In the genomic region with DNA sequence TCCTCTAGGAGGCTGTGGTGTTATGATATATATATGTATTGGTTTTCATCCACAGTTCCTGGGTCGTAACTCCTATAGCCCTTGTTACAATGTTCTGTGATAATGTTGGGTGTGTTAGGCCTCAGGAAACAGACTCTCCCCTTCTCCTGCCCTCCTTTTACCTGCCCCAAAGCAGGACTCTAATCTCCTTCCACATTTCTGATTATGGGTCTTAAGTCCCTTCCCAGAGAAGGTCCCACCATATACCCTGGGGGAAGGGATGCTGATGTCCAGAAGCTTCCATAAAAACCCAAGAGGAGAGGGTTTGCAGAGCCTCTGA, we compare ENCODE assay signal across 8 cellular contexts. TPM values are rescaled to one million over a fixed set of nuclear protein-coding genes. Genes with fewer than 3 reads are reported as not detected.
DNase-seq lines count a peak whose midpoint lies in the region; ATAC-seq and TF ChIP-seq lines count a peak whose summit lies in the region.

No MANE protein-coding gene starts in this region.

- H2BK12ac ChIP-seq in neuronal stem cell (ENCODE audit: low read length) = no peak overlapping the region

- H2BK15ac ChIP-seq in neuronal stem cell (ENCODE audit: low read length) = no peak overlapping the region

- H3K9me3 Mint-ChIP-seq in CD4-positive, alpha-beta T cell = no peaks in the 10 kb centered on the region
- no peaks in the 10 kb centered on the region for H3K9me3 Mint-ChIP-seq in dendritic cell treated with granulocyte-macrophage colony-stimulating factor and Interleukin-4, amounts not matched to agents 40 ng/mL and 50 ng/mL, for 4 days

- H3K36me3 ChIP-seq in Karpas-422 (ENCODE audit: insufficient read depth, low read length) (peaks cover 50% of the 10 kb centered on the region), neuronal stem cell (replicated peaks in 1 of 2; ENCODE audit: control insufficient read depth in 2 of 2, insufficient read depth in 2 of 2, low read length in 2 of 2) (peaks cover 29 to 77% of the 10 kb centered on the region in 2 donors)

- H3K4me1 ChIP-seq in Karpas-422 (ENCODE audit: low read length) (peaks cover 33% of the 10 kb centered on the region), neuronal stem cell (ENCODE audit: control insufficient read depth in 2 of 2, insufficient read depth in 1 of 2, low read depth in 1 of 2, low read length in 2 of 2) (peaks cover 1 to 8% of the 10 kb centered on the region in 2 donors)

- CTCF ChIA-PET in CD4-positive, alpha-beta T cell (lab: Charles Lee) = interaction anchor here (0.6 to 2.8 kb wide), 30 partner anchors 9 to 1770 kb away, joined by 3 to 48 read pairs (median 5); a partner anchor contains a TSS

- H3K4me2 ChIP-seq in Karpas-422 (ENCODE audit: low read depth, low read length, poor library complexity, severe bottlenecking) (peak overlapping the region; percentile 68), neuronal stem cell (ENCODE audit: insufficient read depth, low read length, poor library complexity, severe bottlenecking) (no peak overlapping the region)

- H3K4me3 ChIP-seq in Karpas-422 (ENCODE audit: low read length) (peak overlapping the region; percentile 82; the same call in 1 of the 2 replicates), neuronal stem cell (ENCODE audit: low read length in 2 of 2) (peak overlapping the region in 1 of 2 donors; percentile 91)

- no peaks in the 10 kb centered on the region for H3K9me3 ChIP-seq in CD4-positive, alpha-beta T cell (ENCODE audit: control insufficient read depth, low read length)
- H3K9me3 ChIP-seq in Karpas-422 (ENCODE audit: low read length) = no peaks in the 10 kb centered on the region
- H3K9me3 ChIP-seq in neuronal stem cell (replicated peaks in 1 of 2; ENCODE audit: control insufficient read depth in 2 of 2, insufficient read depth in 1 of 2, low read depth in 1 of 2, low read length in 2 of 2) = no peaks in the 10 kb centered on the region

- intact Hi-C loops in CD4-positive, alpha-beta T cell (cut with DNase I, micrococcal nuclease) = loop anchor here (1.0 to 10.0 kb wide), 5 partner anchors 29 to 242 kb away; a partner anchor contains a TSS
- intact Hi-C loops in dendritic cell treated with granulocyte-macrophage colony-stimulating factor and Interleukin-4, amounts not matched to agents 40 ng/mL and 50 ng/mL, for 4 days (cut with micrococcal nuclease) = loop anchor here (1.0 to 2.0 kb wide), 3 partner anchors 20 to 47 kb away; a partner anchor contains a TSS

- no CpG with 5 or more reads among the region's 1 CpG for WGBS in neuronal stem cell (ENCODE audit: extremely low coverage in 2 of 2, insufficient read length in 2 of 2, insufficient replicate concordance in 1 of 2), 2 donors

- DNase-seq in CD4-positive, alpha-beta T cell = no peak
- no peak for DNase-seq in Karpas-422
- DNase-seq in neuronal stem cell (ENCODE audit: low spot score) = no peak
- DNase-seq in pons (ENCODE audit: low spot score) = no peak
- no peak for DNase-seq in RKO (ENCODE audit: low spot score)
- no peak for DNase-seq in NCI-H187 (lab: John Stamatoyannopoulos, UW)

- peaks cover 9% of the 10 kb centered on the region for H4K20me1 ChIP-seq in Karpas-422 (ENCODE audit: insufficient read depth, low read depth, low read length)

- H3K27me3 Mint-ChIP-seq in CD4-positive, alpha-beta T cell = no peaks in the 10 kb centered on the region
- no peaks in the 10 kb centered on the region for H3K27me3 Mint-ChIP-seq in dendritic cell treated with granulocyte-macrophage colony-stimulating factor and Interleukin-4, amounts not matched to agents 40 ng/mL and 50 ng/mL, for 4 days

- no peak overlapping the region for H3K4ac ChIP-seq in neuronal stem cell (ENCODE audit: low read length)

- peak overlapping the region; percentile 71 for H3K27ac ChIP-seq in CD4-positive, alpha-beta T cell (ENCODE audit: low read depth, low read length)
- peak overlapping the region; percentile 58 for H3K27ac ChIP-seq in Karpas-422 (ENCODE audit: low read length)
- H3K27ac ChIP-seq in neuronal stem cell (replicated peaks; ENCODE audit: low read length) = no peak overlapping the region

- peak overlapping the region; percentile 86 for H3K27ac Mint-ChIP-seq in CD4-positive, alpha-beta T cell
- H3K27ac Mint-ChIP-seq in dendritic cell treated with granulocyte-macrophage colony-stimulating factor and Interleukin-4, amounts not matched to agents 40 ng/mL and 50 ng/mL, for 4 days = peak overlapping the region; percentile 87

- H3K9ac ChIP-seq in Karpas-422 (ENCODE audit: low read length) (peak overlapping the region; percentile 59), neuronal stem cell (ENCODE audit: low read depth, low read length, poor library complexity) (peak overlapping the region; percentile 51)

- peak overlapping the region; percentile 89 for H3K4me3 Mint-ChIP-seq in CD4-positive, alpha-beta T cell
- peak overlapping the region; percentile 79 for H3K4me3 Mint-ChIP-seq in dendritic cell treated with granulocyte-macrophage colony-stimulating factor and Interleukin-4, amounts not matched to agents 40 ng/mL and 50 ng/mL, for 4 days

- H3K18ac ChIP-seq in neuronal stem cell (ENCODE audit: low read length) = no peak overlapping the region

- POLR2A ChIA-PET in CD4-positive, alpha-beta T cell (lab: Charles Lee) = interaction anchor here (0.6 to 2.8 kb wide), 6 partner anchors 20 to 247 kb away, joined by 3 to 37 read pairs (median 6); a partner anchor contains a TSS

- H3K36me3 Mint-ChIP-seq in CD4-positive, alpha-beta T cell (ENCODE audit: low read depth) = peaks cover 47% of the 10 kb centered on the region
- peaks cover 59% of the 10 kb centered on the region for H3K36me3 Mint-ChIP-seq in dendritic cell treated with granulocyte-macrophage colony-stimulating factor and Interleukin-4, amounts not matched to agents 40 ng/mL and 50 ng/mL, for 4 days (ENCODE audit: low read depth)

- no peak overlapping the region for H3K14ac ChIP-seq in neuronal stem cell (ENCODE audit: low read length)

- H3K79me2 ChIP-seq in Karpas-422 (ENCODE audit: low read length) = peaks cover 56% of the 10 kb centered on the region

- no peak overlapping the region for H4K91ac ChIP-seq in neuronal stem cell (ENCODE audit: low read depth, low read length, poor library complexity)

- no peak overlapping the region for H3K23ac ChIP-seq in neuronal stem cell (ENCODE audit: low read depth, low read length, poor library complexity)

- H4K8ac ChIP-seq in neuronal stem cell (ENCODE audit: low read depth, low read length) = no peak overlapping the region

- H3K9me2 ChIP-seq in Karpas-422 (replicated peaks; ENCODE audit: insufficient read depth, low read length) = no peaks in the 10 kb centered on the region

- ATAC-seq in CD4-positive, alpha-beta T cell (ENCODE audit: poor library complexity) = no peak
- no peak for ATAC-seq in GM21619 (IDR thresholded peaks at IDR 0.05; ENCODE audit: unreplicated experiment)

- H2BK5ac ChIP-seq in neuronal stem cell (ENCODE audit: low read length) = no peak overlapping the region

- no peak overlapping the region for H2AK5ac ChIP-seq in neuronal stem cell (ENCODE audit: low read depth, low read length)

- no peaks in the 10 kb centered on the region for H3K27me3 ChIP-seq in CD4-positive, alpha-beta T cell (ENCODE audit: control insufficient read depth, insufficient read depth, low read length)
- H3K27me3 ChIP-seq in Karpas-422 (ENCODE audit: low read length) (no peaks in the 10 kb centered on the region), neuronal stem cell (ENCODE audit: control insufficient read depth in 3 of 3, insufficient read depth in 3 of 3, low read depth in 1 of 3, low read length in 3 of 3) (no peaks in the 10 kb centered on the region)

- peaks cover 6% of the 10 kb centered on the region for H3K79me1 ChIP-seq in neuronal stem cell (ENCODE audit: low read depth, low read length)

- no peak overlapping the region for H2BK120ac ChIP-seq in neuronal stem cell (ENCODE audit: low read depth, low read length)

- H3K4me1 Mint-ChIP-seq in CD4-positive, alpha-beta T cell (ENCODE audit: low read depth) = peaks cover 35% of the 10 kb centered on the region
- peaks cover 35% of the 10 kb centered on the region for H3K4me1 Mint-ChIP-seq in dendritic cell treated with granulocyte-macrophage colony-stimulating factor and Interleukin-4, amounts not matched to agents 40 ng/mL and 50 ng/mL, for 4 days (ENCODE audit: low read depth)

- H2AFZ ChIP-seq in Karpas-422 (ENCODE audit: low read length) (no peak overlapping the region), neuronal stem cell (ENCODE audit: low read length) (peak overlapping the region; percentile 89)

- no peak for TF ChIP-seq CTCF in CD4-positive, alpha-beta T cell (IDR thresholded peaks at IDR 0.05)

RNA-seq across cellular contexts. Expression of a gene that starts 0.5 kb away (rescaled TPM):
- 10 to 100 TPM; 59.9 to 62.9 TPM for total RNA-seq in CD4-positive, alpha-beta T cell
- total RNA-seq in Karpas-422 (2014; rRNA removed; shearing (Covaris generic); ENCODE audit: low replicate concordance) = 314 and 361 TPM in 2 replicates
- polyA plus RNA-seq in neuronal stem cell (2013, experiment 1 of 2) = 125 TPM
- polyA plus RNA-seq in neuronal stem cell (2013, experiment 2 of 2) = 124 TPM

RNA-seq across cellular contexts. Expression of a gene that starts 19.4 kb away (rescaled TPM):
- total RNA-seq in CD4-positive, alpha-beta T cell = 10 to 100 TPM; 68.7 to 77.5 TPM
- total RNA-seq in Karpas-422 (2014; rRNA removed; shearing (Covaris generic); ENCODE audit: low replicate concordance) = 53.5 and 67.5 TPM in 2 replicates
- 63.2 TPM for polyA plus RNA-seq in neuronal stem cell (2013, experiment 1 of 2)
- 62.0 TPM for polyA plus RNA-seq in neuronal stem cell (2013, experiment 2 of 2)

RNA-seq across cellular contexts. Expression of a gene that starts 19.9 kb away (rescaled TPM):
- total RNA-seq in CD4-positive, alpha-beta T cell = 100 to 1,000 TPM; 129 to 142 TPM
- total RNA-seq in Karpas-422 (2014; rRNA removed; shearing (Covaris generic); ENCODE audit: low replicate concordance) = 113 and 116 TPM in 2 replicates
- 54.7 TPM for polyA plus RNA-seq in neuronal stem cell (2013, experiment 1 of 2)
- polyA plus RNA-seq in neuronal stem cell (2013, experiment 2 of 2) = 54.2 TPM

RNA-seq across cellular contexts. Expression of a gene that starts 29.4 kb away (rescaled TPM):
- total RNA-seq in CD4-positive, alpha-beta T cell = 1 to 10 TPM; 2.5 to 2.9 TPM
- 17.0 and 19.5 TPM in 2 replicates for total RNA-seq in Karpas-422 (2014; rRNA removed; shearing (Covaris generic); ENCODE audit: low replicate concordance)
- 14.3 TPM for polyA plus RNA-seq in neuronal stem cell (2013, experiment 1 of 2)
- 14.9 TPM for polyA plus RNA-seq in neuronal stem cell (2013, experiment 2 of 2)

RNA-seq across cellular contexts. Expression of a gene that starts 46.6 kb away (rescaled TPM):
- 10 to 100 TPM; 88.3 to 98.7 TPM for total RNA-seq in CD4-positive, alpha-beta T cell
- 22.2 and 23.8 TPM in 2 replicates for total RNA-seq in Karpas-422 (2014; rRNA removed; shearing (Covaris generic); ENCODE audit: low replicate concordance)
- polyA plus RNA-seq in neuronal stem cell (2013, experiment 1 of 2) = 19.3 TPM
- 21.1 TPM for polyA plus RNA-seq in neuronal stem cell (2013, experiment 2 of 2)
